8 cellular contexts compared by ENCODE assay signal in the genomic region with DNA sequence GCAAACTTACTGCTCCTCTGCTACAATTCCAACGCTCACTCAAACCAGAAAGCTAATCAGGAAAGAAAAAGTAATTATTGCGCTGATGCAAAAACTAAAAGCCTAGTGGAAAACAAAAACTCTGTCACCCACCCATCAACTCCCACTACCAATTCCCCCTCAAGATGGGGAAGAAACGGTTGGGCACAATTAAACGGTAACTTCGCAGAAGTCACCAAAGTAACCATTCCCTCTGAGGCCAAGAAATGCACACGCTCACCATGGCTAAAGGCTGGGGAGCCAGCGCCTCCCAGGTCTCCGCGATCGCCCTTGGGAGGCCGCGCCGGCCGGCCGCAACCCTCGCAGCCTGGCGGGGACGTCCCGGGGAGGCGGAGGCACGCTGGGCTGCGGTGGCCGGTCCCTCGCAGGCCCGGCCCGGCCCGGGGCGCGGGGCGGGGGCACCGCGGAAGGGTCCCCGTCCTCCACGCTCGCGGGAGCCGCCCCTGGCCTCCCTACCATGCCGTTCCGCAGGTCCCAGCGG. TPM values are rescaled to one million over a fixed set of nuclear protein-coding genes. Genes with fewer than 3 reads are reported as not detected.
DNase-seq lines count a peak whose midpoint lies in the region; ATAC-seq and TF ChIP-seq lines count a peak whose summit lies in the region.

No MANE protein-coding gene starts in this region.

- peak overlapping the region; percentile 87 for H3K4me2 ChIP-seq in PC-9

- POLR2A ChIA-PET in PC-9 (lab: Charles Lee; ENCODE audit: unreplicated experiment): no interaction called here

- H2AFZ ChIP-seq in PC-9: 0 out of 2 replicates have a peak overlapping the region, but pooled peaks have one; percentile 77

- CTCF ChIA-PET in PC-9 (lab: Charles Lee): no interaction called here

- DNase-seq in stimulated activated CD8-positive, alpha-beta memory T cell treated with anti-CD3 and anti-CD28 coated beads, Interleukin-7, amount 100 ng/mL, for 24 hours (ENCODE audit: low read depth): peak; percentile 6
- DNase-seq in stimulated activated CD8-positive, alpha-beta memory T cell treated with anti-CD3 and anti-CD28 coated beads, Interleukin-4, amount 100 ng/mL, for 48 hours: no peak
- DNase-seq in PC-9 (no peak), mesenteric fat pad (ENCODE audit: low spot score) (peak; percentile 89), upper lobe of right lung (no peak)
- DNase-seq in effector memory CD4-positive, alpha-beta T cell: no peak

- no peaks in the 10 kb centered on the region for H3K9me3 ChIP-seq in PC-9 (ENCODE audit: insufficient read depth, low read depth)
- H3K9me3 ChIP-seq in effector memory CD4-positive, alpha-beta T cell (ENCODE audit: control insufficient read depth, low read length): no peaks in the 10 kb centered on the region
- no peaks in the 10 kb centered on the region for H3K9me3 ChIP-seq in upper lobe of right lung

- H3K4me1 ChIP-seq in PC-9 (replicated peaks; ENCODE audit: insufficient read depth): peaks cover 21% of the 10 kb centered on the region
- H3K4me1 ChIP-seq in effector memory CD4-positive, alpha-beta T cell (ENCODE audit: control insufficient read depth, insufficient read depth, low read length, poor library complexity, severe bottlenecking): peaks cover 8% of the 10 kb centered on the region
- H3K4me1 ChIP-seq in upper lobe of right lung: peaks cover 19% of the 10 kb centered on the region

- intact Hi-C loops in PC-9 (cut with micrococcal nuclease; ENCODE audit: unreplicated experiment): loop anchor here (2.0 to 10.0 kb wide), 3 partner anchors 24 to 598 kb away; no protein-coding TSS in a partner anchor
- intact Hi-C loops in upper lobe of right lung (cut with DNase I): no loop called here

- H4K20me1 ChIP-seq in PC-9 (ENCODE audit: insufficient read depth): no peaks in the 10 kb centered on the region

- no peaks in the 10 kb centered on the region for H3K27me3 ChIP-seq in PC-9 (ENCODE audit: insufficient read depth, low read depth)
- H3K27me3 ChIP-seq in effector memory CD4-positive, alpha-beta T cell (replicated peaks; ENCODE audit: control insufficient read depth, insufficient read depth, low read length, poor library complexity, severe bottlenecking): no peaks in the 10 kb centered on the region
- no peaks in the 10 kb centered on the region for H3K27me3 ChIP-seq in upper lobe of right lung

- H3K27ac ChIP-seq in PC-9 (peak overlapping the region; percentile 98), upper lobe of right lung (peak overlapping the region; percentile 99)
- H3K27ac ChIP-seq in effector memory CD4-positive, alpha-beta T cell (ENCODE audit: insufficient read depth, low read length, poor library complexity, severe bottlenecking): peak overlapping the region; percentile 98

- H3K4me3 ChIP-seq in PC-9 (peak overlapping the region; percentile 96), upper lobe of right lung (peak overlapping the region; percentile 86)
- H3K4me3 ChIP-seq in effector memory CD4-positive, alpha-beta T cell (ENCODE audit: insufficient read depth, low read depth, low read length, poor library complexity, severe bottlenecking): peak overlapping the region; percentile 100

- H3K79me2 ChIP-seq in PC-9 (ENCODE audit: low read depth): peaks cover 50% of the 10 kb centered on the region

- peak; percentile 24 for ATAC-seq in HG02973 (IDR thresholded peaks at IDR 0.05; ENCODE audit: unreplicated experiment)
- ATAC-seq in upper lobe of right lung: peak; percentile 62
- ATAC-seq in HG03378 (IDR thresholded peaks at IDR 0.05; ENCODE audit: unreplicated experiment): no peak

- H3F3A ChIP-seq in PC-9 (ENCODE audit: insufficient read depth, low read depth): peaks cover 31% of the 10 kb centered on the region

- H3K9me2 ChIP-seq in PC-9 (ENCODE audit: insufficient read depth): no peaks in the 10 kb centered on the region

- TF ChIP-seq CTCF in PC-9 (conservative IDR thresholded peaks at IDR 0.05): no peak
- TF ChIP-seq CTCF in upper lobe of right lung (IDR thresholded peaks at IDR 0.05): no peak

- H3K36me3 ChIP-seq in PC-9 (ENCODE audit: low read depth) (peaks cover 4% of the 10 kb centered on the region; the same call in 1 of the 2 replicates), upper lobe of right lung (peaks cover 19% of the 10 kb centered on the region)
- H3K36me3 ChIP-seq in effector memory CD4-positive, alpha-beta T cell (ENCODE audit: control insufficient read depth, insufficient read depth, low read length): peaks cover 12% of the 10 kb centered on the region

- no TSS peak for BruUV-seq in PC-9 (replicated peaks; lab: Mats Ljungman, UMichigan)

RNA-seq across cellular contexts. Expression of a gene that starts 0.6 kb away (rescaled TPM):
- 81.4 and 110 TPM in 2 replicates for total RNA-seq in PC-9 (2021)
- 85.7 TPM for total RNA-seq in mesenteric fat pad
- 84.0 TPM for total RNA-seq in upper lobe of right lung

RNA-seq across cellular contexts. Expression of a gene that starts 54.6 kb away (rescaled TPM):
- total RNA-seq in PC-9 (2021) (30.2 and 37.7 TPM in 2 replicates), mesenteric fat pad (31.8 TPM), upper lobe of right lung (35.3 TPM)

Comparison
In these comparisons a context has a peak if more than half of its experiments do, and no peak if none do; other contexts are left out.
1. DNase-seq: peak in stimulated activated CD8-positive, alpha-beta memory T cell treated with anti-CD3 and anti-CD28 coated beads, Interleukin-7, amount 100 ng/mL, for 24 hours (single experiment) and mesenteric fat pad (single experiment); none in stimulated activated CD8-positive, alpha-beta memory T cell treated with anti-CD3 and anti-CD28 coated beads, Interleukin-4, amount 100 ng/mL, for 48 hours (single experiment), PC-9 (0 of 2), effector memory CD4-positive, alpha-beta T cell (0 of 3) and upper lobe of right lung (single experiment).
2. Peak in every context shown above with its lines, with median percentiles within 50 percentile points of each other: H3K27ac ChIP-seq and H3K4me3 ChIP-seq.